14 cellular contexts compared by ENCODE assay signal in genomic region chr7:152647-153046, GRCh38. TPM values are rescaled to one million over a fixed set of nuclear protein-coding genes. Genes with fewer than 3 reads are reported as not detected.
DNase-seq lines count a peak whose midpoint lies in the region; ATAC-seq and TF ChIP-seq lines count a peak whose summit lies in the region.
"Had no signal": no experiment of that assay in that cellular context is flagged by ENCODE, and none has a peak within 500 bp of the region (broad histone marks: within the 10 kb centered on the region; RNA-seq: fewer than 3 reads in every experiment).

No MANE protein-coding gene starts in this region.

- no peaks in the 10 kb centered on the region for H4K20me1 ChIP-seq in BLaER1 treated with 17β-estradiol and CSF1 and Interleukin-3, amounts not matched to agents 10 nM and 100 nM

- no peaks in the 10 kb centered on the region; a peak in 2 of 22 replicates for H3K9me3 ChIP-seq in BLaER1 treated with 17β-estradiol and CSF1 and Interleukin-3, amounts not matched to agents 10 nM and 100 nM (replicated peaks in 1 of 11)
- H3K9me3 ChIP-seq in ascending aorta, result no peaks in the 10 kb centered on the region

- peaks cover 0 to 2% (median 1%) of the 10 kb centered on the region in 11 experiments; a peak in 6 of 22 replicates for H3K36me3 ChIP-seq in BLaER1 treated with 17β-estradiol and CSF1 and Interleukin-3, amounts not matched to agents 10 nM and 100 nM
- no peaks in the 10 kb centered on the region for H3K36me3 ChIP-seq in ascending aorta

- intact Hi-C loops in dendritic cell treated with granulocyte-macrophage colony-stimulating factor and Interleukin-4, amounts not matched to agents 40 ng/mL and 50 ng/mL, for 4 days (cut with micrococcal nuclease), result loop anchor here (5.0 kb wide), 1 partner anchor 35 kb away; no protein-coding TSS in a partner anchor
- intact Hi-C loops in ascending aorta (cut with DNase I), result no loop called here

- POLR2A ChIA-PET in GM10248 (lab: Yijun Ruan, JAX), result interaction anchor here (0.5 kb wide), 1 partner anchor 15 kb away, joined by 3 read pairs; no protein-coding TSS in a partner anchor

- no peaks in the 10 kb centered on the region for H3K36me3 Mint-ChIP-seq in dendritic cell treated with granulocyte-macrophage colony-stimulating factor and Interleukin-4, amounts not matched to agents 40 ng/mL and 50 ng/mL, for 4 days (ENCODE audit: low read depth)
- no peaks in the 10 kb centered on the region for H3K36me3 Mint-ChIP-seq in neural crest cell (ENCODE audit: low read depth)
- peaks cover 3 to 15% of the 10 kb centered on the region in 2 donors for H3K36me3 Mint-ChIP-seq in stimulated activated naive B cell treated with anti-CD40 and anti-IgM and Interleukin-4, amounts not matched to agents 10 μg/mL and 1 μg/mL and 100 μg/mL, for 72 hours

- no peak overlapping the region for H3K4me3 Mint-ChIP-seq in dendritic cell treated with granulocyte-macrophage colony-stimulating factor and Interleukin-4, amounts not matched to agents 40 ng/mL and 50 ng/mL, for 4 days
- H3K4me3 Mint-ChIP-seq in neural crest cell, result no peak overlapping the region
- H3K4me3 Mint-ChIP-seq in stimulated activated naive B cell treated with anti-CD40 and anti-IgM and Interleukin-4, amounts not matched to agents 10 μg/mL and 1 μg/mL and 100 μg/mL, for 72 hours, result no peak overlapping the region

- H3K27ac Mint-ChIP-seq in dendritic cell treated with granulocyte-macrophage colony-stimulating factor and Interleukin-4, amounts not matched to agents 40 ng/mL and 50 ng/mL, for 4 days, result peak overlapping the region; percentile 95
- H3K27ac Mint-ChIP-seq in neural crest cell (ENCODE audit: unreplicated experiment), result peak overlapping the region; percentile 80
- H3K27ac Mint-ChIP-seq in stimulated activated naive B cell treated with anti-CD40 and anti-IgM and Interleukin-4, amounts not matched to agents 10 μg/mL and 1 μg/mL and 100 μg/mL, for 72 hours, result peak overlapping the region; percentile 11

- H3K4me2 ChIP-seq in BLaER1 treated with 17β-estradiol and CSF1 and Interleukin-3, amounts not matched to agents 10 nM and 100 nM, result peak overlapping the region in 10 of 11 experiments; percentile 13 to 98 (median 73); a peak in 13 of 22 replicates

- CTCF ChIA-PET in GM10248 (lab: Yijun Ruan, JAX), result interaction anchor here (1.1 kb wide), 1 partner anchor 19 kb away, joined by 3 read pairs; no protein-coding TSS in a partner anchor

- H3K27me3 ChIP-seq in BLaER1 treated with 17β-estradiol and CSF1 and Interleukin-3, amounts not matched to agents 10 nM and 100 nM, result no peaks in the 10 kb centered on the region
- no peaks in the 10 kb centered on the region for H3K27me3 ChIP-seq in ascending aorta

- 0 out of 22 replicates have a peak overlapping the region, but pooled peaks of 1 of the 11 experiments have one; percentile 9 for H3K27ac ChIP-seq in BLaER1 treated with 17β-estradiol and CSF1 and Interleukin-3, amounts not matched to agents 10 nM and 100 nM
- H3K27ac ChIP-seq in ascending aorta, result no peak overlapping the region

- H3K4me1 ChIP-seq in BLaER1 treated with 17β-estradiol and CSF1 and Interleukin-3, amounts not matched to agents 10 nM and 100 nM, result peaks cover 46 to 78% (median 58%) of the 10 kb centered on the region in 10 experiments
- peaks cover 0 to 7% of the 10 kb centered on the region in 2 donors for H3K4me1 ChIP-seq in ascending aorta

- TF ChIP-seq CTCF in neural crest cell (conservative IDR thresholded peaks at IDR 0.05), result no peak
- no peak for TF ChIP-seq CTCF in ascending aorta (IDR thresholded peaks at IDR 0.05)
- TF ChIP-seq CTCF in GM10248 (IDR thresholded peaks at IDR 0.05; ENCODE audit: control extremely low read depth, extremely low read depth, low read depth, missing control alignments), result no peak

- H3K4me3 ChIP-seq in BLaER1 treated with 17β-estradiol and CSF1 and Interleukin-3, amounts not matched to agents 10 nM and 100 nM, result no peak overlapping the region
- no peak overlapping the region for H3K4me3 ChIP-seq in ascending aorta

- H3K27me3 Mint-ChIP-seq in dendritic cell treated with granulocyte-macrophage colony-stimulating factor and Interleukin-4, amounts not matched to agents 40 ng/mL and 50 ng/mL, for 4 days, result no peaks in the 10 kb centered on the region
- peaks cover 4% of the 10 kb centered on the region for H3K27me3 Mint-ChIP-seq in neural crest cell (ENCODE audit: low read depth)
- H3K27me3 Mint-ChIP-seq in stimulated activated naive B cell treated with anti-CD40 and anti-IgM and Interleukin-4, amounts not matched to agents 10 μg/mL and 1 μg/mL and 100 μg/mL, for 72 hours, result peaks cover 0 to under 1% of the 10 kb centered on the region in 2 donors

- DNase-seq in neural crest cell (ENCODE audit: low read depth, low spot score), result no peak
- no peak for DNase-seq in stimulated activated naive B cell treated with anti-CD40 and anti-IgM and Interleukin-4, amounts not matched to agents 10 μg/mL and 1 μg/mL and 100 μg/mL, for 72 hours
- no peak for DNase-seq in ascending aorta (ENCODE audit: low spot score in 2 of 2)
- no peak for DNase-seq in AG20443 (ENCODE audit: low spot score)
- no peak for DNase-seq in GM10248 (ENCODE audit: extremely low spot score)
- DNase-seq: GOT3, NCI-H1092 treated with DMSO at 0.1 percent for 48 hours, NCI-H2081 treated with DMSO at 0.1 percent for 48 hours, NCI-H748 treated with DMSO at 0.1 percent for 48 hours, OCI-M1, SIG-M5 had no signal

- peaks cover 53% of the 10 kb centered on the region for H3K4me1 Mint-ChIP-seq in dendritic cell treated with granulocyte-macrophage colony-stimulating factor and Interleukin-4, amounts not matched to agents 40 ng/mL and 50 ng/mL, for 4 days (ENCODE audit: low read depth)
- peaks cover 19% of the 10 kb centered on the region for H3K4me1 Mint-ChIP-seq in neural crest cell
- H3K4me1 Mint-ChIP-seq in stimulated activated naive B cell treated with anti-CD40 and anti-IgM and Interleukin-4, amounts not matched to agents 10 μg/mL and 1 μg/mL and 100 μg/mL, for 72 hours, result peaks cover 16 to 20% of the 10 kb centered on the region in 2 donors

- H3K9ac ChIP-seq in BLaER1 treated with 17β-estradiol and CSF1 and Interleukin-3, amounts not matched to agents 10 nM and 100 nM, result no peak overlapping the region

- H3K9me3 Mint-ChIP-seq in dendritic cell treated with granulocyte-macrophage colony-stimulating factor and Interleukin-4, amounts not matched to agents 40 ng/mL and 50 ng/mL, for 4 days, result no peaks in the 10 kb centered on the region
- no peaks in the 10 kb centered on the region for H3K9me3 Mint-ChIP-seq in neural crest cell
- H3K9me3 Mint-ChIP-seq in stimulated activated naive B cell treated with anti-CD40 and anti-IgM and Interleukin-4, amounts not matched to agents 10 μg/mL and 1 μg/mL and 100 μg/mL, for 72 hours, result no peaks in the 10 kb centered on the region

- no peak for ATAC-seq in stimulated activated naive B cell treated with anti-CD40 and anti-IgM and Interleukin-4, amounts not matched to agents 10 μg/mL and 1 μg/mL and 100 μg/mL, for 72 hours (replicated peaks)
- ATAC-seq: HCT116 had no signal

RNA-seq across cellular contexts. Expression of gene FAM20C, which starts 39.7 kb away (rescaled TPM):
- 21.9 and 22.7 TPM in 2 replicates for total RNA-seq in neural crest cell
- 90.8 TPM for total RNA-seq in ascending aorta

Comparison
In these comparisons a context has a peak if more than half of its experiments do, and no peak if none do; other contexts are left out.
1. H3K27ac Mint-ChIP-seq: peak in every context shown above with its lines; median percentile 95 in dendritic cell treated with granulocyte-macrophage colony-stimulating factor and Interleukin-4, amounts not matched to agents 40 ng/mL and 50 ng/mL, for 4 days; 80 in neural crest cell; 11 in stimulated activated naive B cell treated with anti-CD40 and anti-IgM and Interleukin-4, amounts not matched to agents 10 μg/mL and 1 μg/mL and 100 μg/mL, for 72 hours.